In genomic region chr5:96641922-96642640, GRCh38 we compare ENCODE assay signal across 18 cellular contexts.
"Had no signal": no experiment of that assay in that cellular context is flagged by ENCODE, and none has a peak within 500 bp of the region (broad histone marks: within the 10 kb centered on the region; RNA-seq: fewer than 3 reads in every experiment).

No MANE protein-coding gene starts in this region.

- H3K36me3 ChIP-seq: heart right ventricle, lower lobe of right lung, thoracic aorta, upper lobe of left lung had no signal

- H3K4me3 ChIP-seq: heart right ventricle, lower lobe of right lung, thoracic aorta, upper lobe of left lung had no signal

- H3K27ac Mint-ChIP-seq: activated naive CD4-positive, alpha-beta T cell treated with anti-CD3 and anti-CD28 coated beads, Interleukin-2, amount 50 U/mL, for 72 hours; brain had no signal

- H3K27ac ChIP-seq: heart right ventricle, lower lobe of right lung, thoracic aorta, upper lobe of left lung had no signal

- H3K9me3 ChIP-seq: heart right ventricle, lower lobe of right lung, thoracic aorta, upper lobe of left lung had no signal

- H3K4me1 Mint-ChIP-seq: brain, neural crest cell had no signal

- H3K9me3 Mint-ChIP-seq: activated naive CD4-positive, alpha-beta T cell treated with anti-CD3 and anti-CD28 coated beads, Interleukin-2, amount 50 U/mL, for 72 hours; brain; naive thymus-derived CD4-positive, alpha-beta T cell; neural crest cell had no signal

- DNase-seq: activated CD4-positive, alpha-beta T cell treated with anti-CD3 and anti-CD28 coated beads for 1 hour; activated CD4-positive, alpha-beta T cell treated with anti-CD3 and anti-CD28 coated beads, Interleukin-2, amount 50 U/mL, for 1 hour; activated T-cell treated with anti-CD3 and anti-CD28 coated beads, Interleukin-2, amount 50 U/mL, for 1 hour; aorta; effector CD4-positive, alpha-beta T cell; heart right ventricle; lower lobe of right lung; mesendoderm; naive thymus-derived CD4-positive, alpha-beta T cell; occipital lobe; posterior cingulate gyrus; stimulated activated CD4-positive, alpha-beta T cell treated with anti-CD3 and anti-CD28 coated beads, Interleukin-4, amount 100 ng/mL, for 1 hour; stimulated activated naive CD4-positive, alpha-beta T cell treated with Interleukin-2 at 50 U/mL for 16 hours; upper lobe of left lung had no signal

- ATAC-seq: activated naive CD4-positive, alpha-beta T cell treated with anti-CD3 and anti-CD28 coated beads, Interleukin-2, amount 50 U/mL, for 72 hours; heart right ventricle; naive thymus-derived CD4-positive, alpha-beta T cell had no signal

- H3K4me1 ChIP-seq: heart right ventricle had no signal

- H3K4me3 Mint-ChIP-seq: brain; naive thymus-derived CD4-positive, alpha-beta T cell; neural crest cell had no signal

- H3K36me3 Mint-ChIP-seq: activated naive CD4-positive, alpha-beta T cell treated with anti-CD3 and anti-CD28 coated beads, Interleukin-2, amount 50 U/mL, for 72 hours; brain; naive thymus-derived CD4-positive, alpha-beta T cell had no signal

- H3K27me3 ChIP-seq: heart right ventricle, upper lobe of left lung had no signal

- H3K27me3 Mint-ChIP-seq: brain had no signal
